Comparison of ENCODE assay signal across 8 cellular contexts in genomic region chr1:26471498-26472329, GRCh38. TPM values are rescaled to one million over a fixed set of nuclear protein-coding genes. Genes with fewer than 3 reads are reported as not detected.
DNase-seq lines count a peak whose midpoint lies in the region; ATAC-seq and TF ChIP-seq lines count a peak whose summit lies in the region.

No MANE protein-coding gene starts in this region.

- no peak for TF ChIP-seq POLR2A in suprapubic skin (IDR thresholded peaks at IDR 0.05)

- no peak for TF ChIP-seq EP300 in suprapubic skin (IDR thresholded peaks at IDR 0.05)

- TF ChIP-seq CTCF in fibroblast of mammary gland (conservative IDR thresholded peaks at IDR 0.05; ENCODE audit: control insufficient read depth, insufficient read depth, low read depth, low read length), result no peak
- no peak for TF ChIP-seq CTCF in suprapubic skin (IDR thresholded peaks at IDR 0.05)

- POLR2A ChIA-PET in activated CD8-positive, alpha-beta T cell treated with anti-CD3 and anti-CD28 coated beads, Interleukin-2, amount 10 ng/mL, durations not matched to agents 7 days and 5 days (lab: Charles Lee), result interaction anchor here (0.6 to 3.8 kb wide), 13 partner anchors 18 to 418 kb away, joined by 3 to 24 read pairs (median 4); partner anchors contain the start of genes DHDDS and GPN2

- H3K4me1 ChIP-seq in suprapubic skin, result peaks cover 56% of the 10 kb centered on the region

- peaks cover 62% of the 10 kb centered on the region for H3K36me3 Mint-ChIP-seq in activated CD8-positive, alpha-beta T cell treated with anti-CD3 and anti-CD28 coated beads, Interleukin-2, amount 10 ng/mL, durations not matched to agents 7 days and 5 days (ENCODE audit: low read depth)
- peaks cover 4 to 8% of the 10 kb centered on the region in 2 donors for H3K36me3 Mint-ChIP-seq in naive B cell

- no peaks in the 10 kb centered on the region for H3K9me3 ChIP-seq in suprapubic skin

- peak overlapping the region; percentile 98 for H3K27ac Mint-ChIP-seq in activated CD8-positive, alpha-beta T cell treated with anti-CD3 and anti-CD28 coated beads, Interleukin-2, amount 10 ng/mL, durations not matched to agents 7 days and 5 days
- H3K27ac Mint-ChIP-seq in naive B cell, result peak overlapping the region; percentile 5 to 99 (median 97)

- peaks cover 40% of the 10 kb centered on the region for H3K4me1 Mint-ChIP-seq in activated CD8-positive, alpha-beta T cell treated with anti-CD3 and anti-CD28 coated beads, Interleukin-2, amount 10 ng/mL, durations not matched to agents 7 days and 5 days (ENCODE audit: low read depth)
- H3K4me1 Mint-ChIP-seq in naive B cell, result peaks cover 29 to 43% (median 32%) of the 10 kb centered on the region in 3 donors

- no peaks in the 10 kb centered on the region for H3K27me3 Mint-ChIP-seq in activated CD8-positive, alpha-beta T cell treated with anti-CD3 and anti-CD28 coated beads, Interleukin-2, amount 10 ng/mL, durations not matched to agents 7 days and 5 days (ENCODE audit: low read depth)
- no peaks in the 10 kb centered on the region for H3K27me3 Mint-ChIP-seq in naive B cell

- peak overlapping the region; percentile 99 for H3K27ac ChIP-seq in suprapubic skin

- H3K4me3 Mint-ChIP-seq in activated CD8-positive, alpha-beta T cell treated with anti-CD3 and anti-CD28 coated beads, Interleukin-2, amount 10 ng/mL, durations not matched to agents 7 days and 5 days, result peak overlapping the region; percentile 95
- peak overlapping the region; percentile 85 to 99 (median 98) for H3K4me3 Mint-ChIP-seq in naive B cell

- H3K4me3 ChIP-seq in fibroblast of mammary gland (ENCODE audit: control insufficient read depth, low read depth, low read length) (peak overlapping the region; percentile 60), suprapubic skin (peak overlapping the region; percentile 70)

- no peaks in the 10 kb centered on the region for H3K9me3 Mint-ChIP-seq in activated CD8-positive, alpha-beta T cell treated with anti-CD3 and anti-CD28 coated beads, Interleukin-2, amount 10 ng/mL, durations not matched to agents 7 days and 5 days (ENCODE audit: insufficient read depth)
- H3K9me3 Mint-ChIP-seq in naive B cell, result no peaks in the 10 kb centered on the region

- ATAC-seq in GM18499 (IDR thresholded peaks at IDR 0.05; ENCODE audit: insufficient read depth, unreplicated experiment), result peak; percentile 8
- peak; percentile 24 for ATAC-seq in HG03354 (IDR thresholded peaks at IDR 0.05; ENCODE audit: poor library complexity, severe bottlenecking, unreplicated experiment)
- ATAC-seq in activated CD8-positive, alpha-beta T cell treated with anti-CD3 and anti-CD28 coated beads, Interleukin-2, amount 10 ng/mL, durations not matched to agents 7 days and 5 days, result peak; percentile 43
- ATAC-seq in naive B cell (ENCODE audit: low read depth in 2 of 2), result peak; percentile 19 to 21

- no peaks in the 10 kb centered on the region for H3K27me3 ChIP-seq in suprapubic skin

- DNase-seq in AG08395 (ENCODE audit: low spot score) (peak; percentile 46), NCI-H748 (lab: John Stamatoyannopoulos, UW; ENCODE audit: unreplicated experiment) (peak; percentile 88), fibroblast of mammary gland (ENCODE audit: low read depth) (peak; percentile 62), naive B cell (peak; percentile 27), suprapubic skin (ENCODE audit: low spot score in 2 of 2) (peak; percentile 83 to 88)
- peak; percentile 63 for DNase-seq in activated CD8-positive, alpha-beta T cell treated with anti-CD3 and anti-CD28 coated beads, Interleukin-2, amount 10 ng/mL, durations not matched to agents 7 days and 5 days

- CTCF ChIA-PET in activated CD8-positive, alpha-beta T cell treated with anti-CD3 and anti-CD28 coated beads, Interleukin-2, amount 10 ng/mL, durations not matched to agents 7 days and 5 days (lab: Charles Lee), result interaction anchor here (0.8 to 3.1 kb wide), 14 partner anchors 11 to 576 kb away, joined by 3 to 37 read pairs (median 4); partner anchors contain the start of genes CEP85, DHDDS and UBXN11

- peaks cover 35% of the 10 kb centered on the region for H3K36me3 ChIP-seq in suprapubic skin

- 2% methylated on average over 25 of the region's 56 CpGs for WGBS in suprapubic skin

RNA-seq across cellular contexts. Expression of gene HMGN2, which starts 0.5 kb away (rescaled TPM):
- 1,000 to 10,000 TPM; 1,268 to 1,303 TPM for total RNA-seq in activated CD8-positive, alpha-beta T cell treated with anti-CD3 and anti-CD28 coated beads, Interleukin-2, amount 10 ng/mL, durations not matched to agents 7 days and 5 days
- polyA plus RNA-seq in naive B cell (ENCODE audit: low read depth in 6 of 6), result 1,000 to 10,000 TPM in 3 of 6 donors, 100 to 1,000 TPM in 3; 939 to 1,353 (median 1,048) TPM
- 100 to 1,000 TPM; 101 to 194 (median 146) TPM for total RNA-seq in suprapubic skin

RNA-seq across cellular contexts. Expression of gene DHDDS, which starts 39.6 kb away (rescaled TPM):
- total RNA-seq in activated CD8-positive, alpha-beta T cell treated with anti-CD3 and anti-CD28 coated beads, Interleukin-2, amount 10 ng/mL, durations not matched to agents 7 days and 5 days, result 10 to 100 TPM; 48.3 to 49.5 TPM
- polyA plus RNA-seq in naive B cell (ENCODE audit: low read depth in 6 of 6), result 10 to 100 TPM; 15.9 to 27.9 (median 21.9) TPM
- 10 to 100 TPM; 35.6 to 55.8 (median 45.3) TPM for total RNA-seq in suprapubic skin

RNA-seq across cellular contexts. Expression of gene RPS6KA1, which starts 57.8 kb away (rescaled TPM):
- 100 to 1,000 TPM; 179 to 193 TPM for total RNA-seq in activated CD8-positive, alpha-beta T cell treated with anti-CD3 and anti-CD28 coated beads, Interleukin-2, amount 10 ng/mL, durations not matched to agents 7 days and 5 days
- polyA plus RNA-seq in naive B cell (ENCODE audit: low read depth in 6 of 6), result 100 to 1,000 TPM; 111 to 146 (median 126) TPM
- 10 to 100 TPM; 37.8 to 50.9 (median 43.7) TPM for total RNA-seq in suprapubic skin

Comparison
In these comparisons a context has a peak if more than half of its experiments do, and no peak if none do; other contexts are left out.
1. Peak in every context shown above with its lines: DNase-seq, ATAC-seq, H3K4me3 ChIP-seq and H3K27ac ChIP-seq.
2. DNase-seq: peak in every context shown above with its lines; median percentile 88 in NCI-H748; 86 in suprapubic skin; 63 in activated CD8-positive, alpha-beta T cell treated with anti-CD3 and anti-CD28 coated beads, Interleukin-2, amount 10 ng/mL, durations not matched to agents 7 days and 5 days; 62 in fibroblast of mammary gland; 46 in AG08395; 27 in naive B cell.
3. RNA of gene HMGN2, which starts 0.5 kb away (total RNA-seq): 1,268 to 1,303 TPM in activated CD8-positive, alpha-beta T cell treated with anti-CD3 and anti-CD28 coated beads, Interleukin-2, amount 10 ng/mL, durations not matched to agents 7 days and 5 days; 101 to 194 TPM in suprapubic skin; every median in the first group is over 4 times any median in the second.